In the genomic region with DNA sequence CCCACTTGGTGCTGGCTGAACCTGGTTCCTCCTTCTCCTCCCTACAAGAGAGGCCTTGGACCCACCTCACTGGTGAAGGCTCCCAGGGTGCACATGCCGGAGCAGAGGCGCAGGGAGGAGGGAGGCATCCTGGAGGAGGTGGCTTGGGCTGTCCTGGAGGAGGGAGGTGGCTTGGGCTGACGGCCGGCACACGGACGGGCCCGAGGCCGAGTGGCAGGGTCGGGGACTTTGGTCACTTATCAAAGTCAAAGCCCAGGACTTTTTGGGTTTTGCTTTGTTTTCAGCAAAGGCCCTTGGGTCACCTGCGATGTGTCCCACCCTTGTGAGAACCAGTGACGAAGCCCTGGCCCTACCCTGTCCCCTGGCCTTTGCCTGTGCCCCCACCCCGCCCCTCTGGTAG, we compare ENCODE assay signal across 25 cellular contexts. TPM values are rescaled to one million over a fixed set of nuclear protein-coding genes. Genes with fewer than 3 reads are reported as not detected.
"Had no signal": no experiment of that assay in that cellular context is flagged by ENCODE, and none has a peak within 500 bp of the region (broad histone marks: within the 10 kb centered on the region; RNA-seq: fewer than 3 reads in every experiment).

No MANE protein-coding gene starts in this region.

- H3K36me3 ChIP-seq: esophagus squamous epithelium, ovary, right lobe of liver, suprapubic skin, transverse colon, upper lobe of right lung, uterus had no signal

- H3K9me3 ChIP-seq: esophagus squamous epithelium, ovary, psoas muscle, right lobe of liver, suprapubic skin, transverse colon, upper lobe of right lung, uterus had no signal

- H3K9me3 Mint-ChIP-seq: effector memory CD8-positive, alpha-beta T cell; nephron; stimulated activated naive CD8-positive, alpha-beta T cell treated with anti-CD3 and anti-CD28 coated beads, Interleukin-15, amount 100 ng/mL, for 72 hours had no signal

- H3K4me3 ChIP-seq: esophagus squamous epithelium, ovary, psoas muscle, right lobe of liver, suprapubic skin, transverse colon, upper lobe of right lung, uterus had no signal

- H3K27ac ChIP-seq: esophagus squamous epithelium, ovary, psoas muscle, right lobe of liver, suprapubic skin, transverse colon, upper lobe of right lung, uterus had no signal

- ATAC-seq: effector memory CD8-positive, alpha-beta T cell; naive thymus-derived CD4-positive, alpha-beta T cell; psoas muscle; stimulated activated naive CD8-positive, alpha-beta T cell treated with anti-CD3 and anti-CD28 coated beads, Interleukin-15, amount 100 ng/mL, for 72 hours; upper lobe of right lung had no signal

- H3K4me3 Mint-ChIP-seq: effector memory CD8-positive, alpha-beta T cell; naive thymus-derived CD4-positive, alpha-beta T cell; nephron; stimulated activated naive CD8-positive, alpha-beta T cell treated with anti-CD3 and anti-CD28 coated beads, Interleukin-15, amount 100 ng/mL, for 72 hours had no signal

- H3K4me1 ChIP-seq: esophagus squamous epithelium, psoas muscle, right lobe of liver, suprapubic skin, transverse colon, upper lobe of right lung, uterus had no signal

- H3K4me1 Mint-ChIP-seq: nephron; stimulated activated naive CD8-positive, alpha-beta T cell treated with anti-CD3 and anti-CD28 coated beads, Interleukin-15, amount 100 ng/mL, for 72 hours had no signal

- H3K27ac Mint-ChIP-seq: effector memory CD8-positive, alpha-beta T cell; naive thymus-derived CD4-positive, alpha-beta T cell; nephron; stimulated activated naive CD8-positive, alpha-beta T cell treated with anti-CD3 and anti-CD28 coated beads, Interleukin-15, amount 100 ng/mL, for 72 hours had no signal

- DNase-seq: cortex of kidney; effector memory CD8-positive, alpha-beta T cell; erythroblast; esophagus squamous epithelium; foreskin melanocyte; hypothalamus; mesenchymal stem cell; midbrain; naive thymus-derived CD4-positive, alpha-beta T cell; ovary; right lobe of liver; small intestine; stimulated activated CD4-positive, alpha-beta T cell treated with anti-CD3 and anti-CD28 coated beads, Interleukin-12 subunit alpha, Interleukin-12 subunit beta, amount 100 ng/mL, for 4 hours; stimulated activated CD4-positive, alpha-beta T cell treated with anti-CD3 and anti-CD28 coated beads, Interleukin-1b, Interleukin-23, amount 100 ng/mL, for 48 hours; stimulated activated CD4-positive, alpha-beta T cell treated with anti-CD3 and anti-CD28 coated beads, Interleukin-4, amount 100 ng/mL, for 1 hour; stimulated activated CD8-positive, alpha-beta memory T cell treated with anti-CD3 and anti-CD28 coated beads, Interleukin-4, amount 100 ng/mL, for 48 hours; stimulated activated naive CD4-positive, alpha-beta T cell; stimulated activated naive CD8-positive, alpha-beta T cell treated with anti-CD3 and anti-CD28 coated beads, Interleukin-15, amount 100 ng/mL, for 72 hours; transverse colon; upper lobe of right lung; uterus had no signal

- H3K27me3 ChIP-seq: ovary, right lobe of liver, suprapubic skin, transverse colon, upper lobe of right lung, uterus had no signal

RNA-seq across cellular contexts. Expression of a gene that starts 32.9 kb away (rescaled TPM):
- total RNA-seq: renal cortical epithelial cell had no signal
- polyA plus RNA-seq: naive thymus-derived CD4-positive, alpha-beta T cell had no signal
